9 cellular contexts compared by ENCODE assay signal in genomic region chr4:128517096-128517738, GRCh38.
DNase-seq lines count a peak whose midpoint lies in the region; ATAC-seq and TF ChIP-seq lines count a peak whose summit lies in the region.
"Had no signal": no experiment of that assay in that cellular context is flagged by ENCODE, and none has a peak within 500 bp of the region (broad histone marks: within the 10 kb centered on the region; RNA-seq: fewer than 3 reads in every experiment).

No MANE protein-coding gene starts in this region.

- peak overlapping the region; percentile 32 for H2AFZ ChIP-seq in MM.1S (ENCODE audit: low read length)

- H3K27me3 ChIP-seq in MM.1S (replicated peaks; ENCODE audit: insufficient read depth, low read length) (no peaks in the 10 kb centered on the region), psoas muscle (ENCODE audit: insufficient read depth in 3 of 3, low read length in 2 of 3) (no peaks in the 10 kb centered on the region)

- ATAC-seq in GM18868 (IDR thresholded peaks at IDR 0.05; ENCODE audit: unreplicated experiment), result peak; percentile 0
- ATAC-seq in psoas muscle, result peak in 1 of 4 donors; percentile 8
- ATAC-seq in GM21576 (IDR thresholded peaks at IDR 0.05; ENCODE audit: unreplicated experiment), result no peak
- ATAC-seq in GM18870 (IDR thresholded peaks at IDR 0.05; ENCODE audit: unreplicated experiment), result no peak

- WGBS in psoas muscle, 3 donors, result 44 to 65% (median 51%) methylated on average over 4 of the region's 4 CpGs

- H3K4me1 ChIP-seq in MM.1S (ENCODE audit: low read length) (peaks cover 31% of the 10 kb centered on the region), psoas muscle (peaks cover 27% of the 10 kb centered on the region)

- H4K20me1 ChIP-seq in MM.1S (ENCODE audit: insufficient read depth, low read length), result no peaks in the 10 kb centered on the region

- intact Hi-C loops in psoas muscle (cut with DNase I), result loop anchor here in 1 of 2 donors (5.0 kb wide), 1 partner anchor 40 kb away; no protein-coding TSS in a partner anchor

- no peak overlapping the region for H3K4me3 ChIP-seq in MM.1S (ENCODE audit: low read length)
- H3K4me3 ChIP-seq in psoas muscle, result no peak overlapping the region

- H3K79me2 ChIP-seq in MM.1S (ENCODE audit: low read length), result no peaks in the 10 kb centered on the region

- in situ Hi-C loops in GM13976 (cut with MboI; ENCODE audit: low sequenced_read_pairs, unreplicated experiment), result no loop called here

- H3K9me3 ChIP-seq in MM.1S (replicated peaks; ENCODE audit: insufficient read depth, low read length), result no peaks in the 10 kb centered on the region
- no peaks in the 10 kb centered on the region for H3K9me3 ChIP-seq in psoas muscle

- TF ChIP-seq CTCF in MM.1S (IDR thresholded peaks at IDR 0.05; ENCODE audit: low read length) (no peak), psoas muscle (IDR thresholded peaks at IDR 0.05) (no peak), GM13976 (IDR thresholded peaks at IDR 0.05; ENCODE audit: borderline replicate concordance, control extremely low read depth, extremely low read depth, insufficient read depth, missing control alignments) (no peak)

- H3K36me3 ChIP-seq in MM.1S (replicated peaks; ENCODE audit: insufficient read depth, low read length), result no peaks in the 10 kb centered on the region
- H3K36me3 ChIP-seq in psoas muscle (ENCODE audit: insufficient read depth in 1 of 2, low read depth in 1 of 2), result no peaks in the 10 kb centered on the region

- no peaks in the 10 kb centered on the region for H3K9me2 ChIP-seq in MM.1S (replicated peaks; ENCODE audit: insufficient read depth, low read length)

- H3K4me2 ChIP-seq in MM.1S (ENCODE audit: low read depth, low read length), result peak overlapping the region; percentile 24; the same call in 1 of the 2 replicates

- no peak overlapping the region for H3K9ac ChIP-seq in MM.1S (ENCODE audit: low read length)

- H3K27ac ChIP-seq in MM.1S (ENCODE audit: low read length), result no peak overlapping the region; the same call in 1 of the 2 replicates
- H3K27ac ChIP-seq in psoas muscle, result peak overlapping the region; percentile 72

- H3F3A ChIP-seq in MM.1S (ENCODE audit: insufficient read depth, low read length), result no peaks in the 10 kb centered on the region; the same call in 1 of the 2 replicates

- DNase-seq in MM.1S (no peak), dermis blood vessel endothelial cell (peak; percentile 59), psoas muscle (no peak), GM13976 (ENCODE audit: low spot score) (no peak), DMS153 treated with DMSO at 0.1 percent for 48 hours (lab: John Stamatoyannopoulos, UW; ENCODE audit: unreplicated experiment) (no peak)
- DNase-seq: cortex of kidney had no signal
